ENCODE assay signal across 14 cellular contexts in genomic region chr5:54671111-54671531, GRCh38.
DNase-seq lines count a peak whose midpoint lies in the region; ATAC-seq and TF ChIP-seq lines count a peak whose summit lies in the region.
"Had no signal": no experiment of that assay in that cellular context is flagged by ENCODE, and none has a peak within 500 bp of the region (broad histone marks: within the 10 kb centered on the region; RNA-seq: fewer than 3 reads in every experiment).

No MANE protein-coding gene starts in this region.

- H3K27ac ChIP-seq in osteoblast (ENCODE audit: low read depth, low read length) = peak overlapping the region; percentile 63

- peak overlapping the region; percentile 26 for H2AFZ ChIP-seq in osteoblast (ENCODE audit: low read length)

- intact Hi-C loops in CD14-positive monocyte (cut with micrococcal nuclease) = loop anchor here in 1 of 2 donors (1.0 to 10.0 kb wide), 4 partner anchors 61 to 164 kb away; no protein-coding TSS in a partner anchor

- H3K36me3 Mint-ChIP-seq in CD14-positive monocyte = peaks cover 14% of the 10 kb centered on the region in 2 donors
- no peaks in the 10 kb centered on the region for H3K36me3 Mint-ChIP-seq in activated T-helper 17 cell treated with anti-CD3 and anti-CD28 coated beads, Interleukin-2, amount 50 U/mL, for 72 hours (ENCODE audit: low read depth)
- H3K36me3 Mint-ChIP-seq: mesothelial cell of epicardium had no signal

- no peaks in the 10 kb centered on the region for H3K36me3 ChIP-seq in osteoblast (ENCODE audit: insufficient read depth, low read length)

- peaks cover 36% of the 10 kb centered on the region for H3K4me1 ChIP-seq in osteoblast (ENCODE audit: insufficient read depth, low read length)

- peaks cover 0 to 10% (median 5%) of the 10 kb centered on the region in 7 donors for H3K9me3 Mint-ChIP-seq in CD14-positive monocyte
- peaks cover 10% of the 10 kb centered on the region for H3K9me3 Mint-ChIP-seq in activated T-helper 17 cell treated with anti-CD3 and anti-CD28 coated beads, Interleukin-2, amount 50 U/mL, for 72 hours

- peaks cover 73% of the 10 kb centered on the region for H3K4me1 Mint-ChIP-seq in CD14-positive monocyte
- peaks cover 37% of the 10 kb centered on the region for H3K4me1 Mint-ChIP-seq in activated T-helper 17 cell treated with anti-CD3 and anti-CD28 coated beads, Interleukin-2, amount 50 U/mL, for 72 hours

- no peaks in the 10 kb centered on the region for H3K27me3 ChIP-seq in osteoblast (ENCODE audit: insufficient read depth, low read length)

- H3K79me2 ChIP-seq in osteoblast (ENCODE audit: insufficient read depth, low read length) = no peaks in the 10 kb centered on the region

- H3K4me2 ChIP-seq in osteoblast (ENCODE audit: insufficient read depth, low read length) = no peak overlapping the region

- peak overlapping the region in 1 of 2 donors; percentile 44 for H3K4me3 Mint-ChIP-seq in CD14-positive monocyte
- H3K4me3 Mint-ChIP-seq in activated T-helper 17 cell treated with anti-CD3 and anti-CD28 coated beads, Interleukin-2, amount 50 U/mL, for 72 hours = no peak overlapping the region
- H3K4me3 Mint-ChIP-seq: activated T-cell treated with anti-CD3 and anti-CD28 coated beads, Interleukin-2, amount 50 U/mL, for 4 hours; CD4-positive, alpha-beta T cell; mesothelial cell of epicardium had no signal

- ATAC-seq in activated T-helper 17 cell treated with anti-CD3 and anti-CD28 coated beads, Interleukin-2, amount 50 U/mL, for 72 hours (replicated peaks) = no peak
- ATAC-seq in HG03520 (IDR thresholded peaks at IDR 0.05; ENCODE audit: unreplicated experiment) = no peak
- ATAC-seq in HG02798 (IDR thresholded peaks at IDR 0.05; ENCODE audit: poor library complexity, unreplicated experiment) = no peak
- ATAC-seq: activated T-cell treated with anti-CD3 and anti-CD28 coated beads, Interleukin-2, amount 50 U/mL, for 4 hours had no signal

- no peaks in the 10 kb centered on the region for H3K9me3 ChIP-seq in osteoblast (ENCODE audit: low read depth, low read length)

- H3K4me3 ChIP-seq in osteoblast (ENCODE audit: insufficient read depth, low read length) = no peak overlapping the region
- H3K4me3 ChIP-seq: skin epidermis had no signal

- DNase-seq in CD14-positive monocyte (ENCODE audit: low spot score) (peak; percentile 76), MV-4-11 (lab: John Stamatoyannopoulos, UW) (peak; percentile 78), fibroblast of gingiva (ENCODE audit: low read depth) (peak; percentile 96), osteoblast (ENCODE audit: insufficient read length, low spot score, missing footprints) (no peak), hippocampal formation (lab: John Stamatoyannopoulos, UW) (no peak)
- DNase-seq: activated T-cell treated with anti-CD3 and anti-CD28 coated beads, Interleukin-2, amount 50 U/mL, for 4 hours; CD4-positive, alpha-beta T cell; central memory CD4-positive, alpha-beta T cell; NCI-H1048 had no signal

- TF ChIP-seq CTCF in CD14-positive monocyte (IDR thresholded peaks at IDR 0.05) (no peak), osteoblast (IDR thresholded peaks at IDR 0.05; ENCODE audit: extremely low read depth, low read depth, low read length) (no peak)

- no peaks in the 10 kb centered on the region for H4K20me1 ChIP-seq in osteoblast (ENCODE audit: insufficient read depth, low read length)

- H3K27me3 Mint-ChIP-seq in CD14-positive monocyte (ENCODE audit: low read depth in 3 of 3) = peaks cover 0 to 2% (median 0%) of the 10 kb centered on the region in 3 donors
- H3K27me3 Mint-ChIP-seq in activated T-helper 17 cell treated with anti-CD3 and anti-CD28 coated beads, Interleukin-2, amount 50 U/mL, for 72 hours = no peaks in the 10 kb centered on the region
- H3K27me3 Mint-ChIP-seq: CD4-positive, alpha-beta T cell had no signal

- H3K27ac Mint-ChIP-seq in CD14-positive monocyte = peak overlapping the region; percentile 98 to 100 (median 99)
- H3K27ac Mint-ChIP-seq in activated T-helper 17 cell treated with anti-CD3 and anti-CD28 coated beads, Interleukin-2, amount 50 U/mL, for 72 hours = no peak overlapping the region
- H3K27ac Mint-ChIP-seq: mesothelial cell of epicardium had no signal

Comparison
In these comparisons a context has a peak if more than half of its experiments do, and no peak if none do; other contexts are left out.
1. DNase-seq: peak in CD14-positive monocyte (single experiment), MV-4-11 (single experiment) and fibroblast of gingiva (single experiment); none in osteoblast (single experiment) and hippocampal formation (0 of 2).